1 cellular context compared by ENCODE assay signal in genomic region chr17:55284001-55284884, GRCh38.
TF ChIP-seq lines count a peak whose summit lies in the region.

No MANE protein-coding gene starts in this region.

TF ChIP-seq in HepG2, 621 proteins besides CTCF, POLR2A, EP300 and RAD21 (continued from another document and continues in another):
- TF ChIP-seq ESRRA (CRISPR knock-in tag; IDR thresholded peaks at IDR 0.05; ENCODE audit: low read depth) (peak; percentile 81; the same call in 1 of the 2 replicates), ZBTB4 (CRISPR knock-in tag; IDR thresholded peaks at IDR 0.05; ENCODE audit: borderline replicate concordance) (no peak), ZNF670 (CRISPR knock-in tag; IDR thresholded peaks at IDR 0.05; ENCODE audit: borderline replicate concordance) (peak; percentile 98; the same call in 1 of the 2 replicates), ZBTB8A (CRISPR knock-in tag; IDR thresholded peaks at IDR 0.05; ENCODE audit: borderline replicate concordance, low read depth) (no peak; the same call in 1 of the 2 replicates), WIZ (CRISPR knock-in tag; IDR thresholded peaks at IDR 0.05) (no peak), CHCHD3 (CRISPR knock-in tag; IDR thresholded peaks at IDR 0.05) (no peak), ZSCAN25 (CRISPR knock-in tag; IDR thresholded peaks at IDR 0.05) (peak; percentile 89), NONO (IDR thresholded peaks at IDR 0.05) (no peak), NONO (CRISPR knock-in tag; conservative IDR thresholded peaks at IDR 0.05) (peak; percentile 65), MLLT10 (CRISPR knock-in tag; IDR thresholded peaks at IDR 0.05) (peak; percentile 81; the same call in 1 of the 2 replicates), DNMT1 (CRISPR knock-in tag; IDR thresholded peaks at IDR 0.05) (no peak), MEIS2 (CRISPR knock-in tag; IDR thresholded peaks at IDR 0.05) (peak; percentile 98), DRAP1 (CRISPR knock-in tag; IDR thresholded peaks at IDR 0.05) (peak; percentile 97), ZNF776 (CRISPR knock-in tag; IDR thresholded peaks at IDR 0.05) (0 out of 2 replicates have a peak, but pooled peaks have one; percentile 41), ZNF407 (CRISPR knock-in tag; IDR thresholded peaks at IDR 0.05; ENCODE audit: not compliant biosample characterization) (no peak), KDM5B (CRISPR knock-in tag; IDR thresholded peaks at IDR 0.05; ENCODE audit: borderline replicate concordance) (peak; percentile 68; the same call in 1 of the 2 replicates), NRL (CRISPR knock-in tag; IDR thresholded peaks at IDR 0.05; ENCODE audit: borderline replicate concordance) (no peak), SYNCRIP (IDR thresholded peaks at IDR 0.05; ENCODE audit: insufficient read depth, low read depth, low read length) (no peak), ZIK1 (CRISPR knock-in tag; IDR thresholded peaks at IDR 0.05; ENCODE audit: borderline replicate concordance, low read depth) (peak; percentile 77; the same call in 1 of the 2 replicates), ZNF317 (CRISPR knock-in tag; IDR thresholded peaks at IDR 0.05) (peak; percentile 89; the same call in 1 of the 2 replicates), REL (CRISPR knock-in tag; conservative IDR thresholded peaks at IDR 0.05) (peak; percentile 83), ZNF121 (CRISPR knock-in tag; IDR thresholded peaks at IDR 0.05) (no peak), ZNF512B (CRISPR knock-in tag; IDR thresholded peaks at IDR 0.05; ENCODE audit: borderline replicate concordance) (no peak), ZHX2 (IDR thresholded peaks at IDR 0.05; ENCODE audit: low read depth) (peak; percentile 53; the same call in 1 of the 2 replicates), ZHX2 (CRISPR knock-in tag; IDR thresholded peaks at IDR 0.05; ENCODE audit: borderline replicate concordance) (no peak), ETV6 (CRISPR knock-in tag; conservative IDR thresholded peaks at IDR 0.05) (no peak), ARID3A (IDR thresholded peaks at IDR 0.05; ENCODE audit: low read depth, low read length) (peak; percentile 92; the same call in 1 of the 2 replicates), NCOA2 (CRISPR knock-in tag; IDR thresholded peaks at IDR 0.05) (peak; percentile 99), ZNF619 (CRISPR knock-in tag; IDR thresholded peaks at IDR 0.05) (peak; percentile 16; the same call in 1 of the 2 replicates), SETDB1 (CRISPR knock-in tag; IDR thresholded peaks at IDR 0.05; ENCODE audit: borderline replicate concordance) (no peak; the same call in 1 of the 2 replicates), FOXP1 (IDR thresholded peaks at IDR 0.05) (peak; percentile 35; the same call in 1 of the 2 replicates), FOXP1 (CRISPR knock-in tag; IDR thresholded peaks at IDR 0.05) (peak; percentile 96), EHMT2 (IDR thresholded peaks at IDR 0.05; ENCODE audit: borderline replicate concordance, low read depth, low read length) (peak; percentile 19; the same call in 1 of the 2 replicates), ZNF354B (CRISPR knock-in tag; IDR thresholded peaks at IDR 0.05) (no peak), ARHGAP35 (CRISPR knock-in tag; IDR thresholded peaks at IDR 0.05; ENCODE audit: borderline replicate concordance) (no peak), ZFP36L2 (CRISPR knock-in tag; IDR thresholded peaks at IDR 0.05) (peak; percentile 93), DPF2 (CRISPR knock-in tag; IDR thresholded peaks at IDR 0.05; ENCODE audit: borderline replicate concordance, low read depth) (peak; percentile 81), ZNF605 (CRISPR knock-in tag; IDR thresholded peaks at IDR 0.05) (peak; percentile 87), EED (CRISPR knock-in tag; IDR thresholded peaks at IDR 0.05) (no peak; the same call in 1 of the 2 replicates)
